8 cellular contexts compared by ENCODE assay signal in the genomic region with DNA sequence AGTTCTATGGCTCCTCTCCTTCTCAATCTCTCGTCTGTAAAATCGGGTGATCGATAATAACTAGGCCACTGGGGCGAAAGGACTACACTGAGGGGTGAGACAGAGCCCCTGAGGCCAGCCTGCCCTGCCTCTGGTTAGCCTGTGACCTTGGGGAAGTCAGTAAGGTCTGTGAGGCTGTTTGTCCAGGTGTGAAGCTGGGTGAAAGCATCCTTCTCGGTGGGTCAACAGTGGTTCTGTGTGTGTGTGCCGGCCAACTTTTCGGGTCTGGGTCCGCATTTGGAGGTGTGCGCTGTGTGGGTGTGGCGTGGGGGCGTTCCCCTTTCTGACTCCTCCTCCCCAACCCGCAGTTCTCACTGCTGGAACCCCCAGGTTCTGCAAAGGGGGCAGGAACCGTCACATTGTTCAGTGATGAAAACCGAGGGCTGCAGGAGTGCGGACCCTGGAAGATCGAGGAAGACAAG. TPM values are rescaled to one million over a fixed set of nuclear protein-coding genes. Genes with fewer than 3 reads are reported as not detected.
DNase-seq lines count a peak whose midpoint lies in the region; ATAC-seq, FAIRE-seq and TF ChIP-seq lines count a peak whose summit lies in the region.

No MANE protein-coding gene starts in this region.

- peaks cover 13% of the 10 kb centered on the region for H3K4me1 Mint-ChIP-seq in astrocyte (ENCODE audit: low read depth, unreplicated experiment)
- peaks cover 33 to 41% of the 10 kb centered on the region in 2 donors for H3K4me1 Mint-ChIP-seq in stimulated activated naive B cell treated with anti-CD40 and anti-IgM and Interleukin-4, amounts not matched to agents 10 μg/mL and 1 μg/mL and 100 μg/mL, for 72 hours

- DNase-seq in D341Med (ENCODE audit: low spot score) (peak; percentile 18), Peyer's patch (peak; percentile 81 to 88 (median 83)), astrocyte (ENCODE audit: low read depth) (no peak), left lung (peak in 1 of 2 donors; percentile 87), OCI-M2 (lab: John Stamatoyannopoulos, UW; ENCODE audit: unreplicated experiment) (no peak), ureter (ENCODE audit: low spot score) (no peak), AG08396 (ENCODE audit: low spot score) (no peak)
- no peak for DNase-seq in stimulated activated naive B cell treated with anti-CD40 and anti-IgM and Interleukin-4, amounts not matched to agents 10 μg/mL and 1 μg/mL and 100 μg/mL, for 72 hours

- no peak for FAIRE-seq in astrocyte (lab: Jason Lieb, UNC)

- H3K4me2 ChIP-seq in astrocyte (ENCODE audit: low read length): peak overlapping the region; percentile 91

- peaks cover 2% of the 10 kb centered on the region for H3K36me3 Mint-ChIP-seq in astrocyte (ENCODE audit: low read depth, unreplicated experiment)
- H3K36me3 Mint-ChIP-seq in stimulated activated naive B cell treated with anti-CD40 and anti-IgM and Interleukin-4, amounts not matched to agents 10 μg/mL and 1 μg/mL and 100 μg/mL, for 72 hours: no peaks in the 10 kb centered on the region

- H3K27ac Mint-ChIP-seq in astrocyte (ENCODE audit: unreplicated experiment): peak overlapping the region; percentile 62
- H3K27ac Mint-ChIP-seq in stimulated activated naive B cell treated with anti-CD40 and anti-IgM and Interleukin-4, amounts not matched to agents 10 μg/mL and 1 μg/mL and 100 μg/mL, for 72 hours: peak overlapping the region; percentile 90

- H3K9me3 ChIP-seq in Peyer's patch: no peaks in the 10 kb centered on the region
- no peaks in the 10 kb centered on the region for H3K9me3 ChIP-seq in astrocyte (ENCODE audit: insufficient read depth, low read depth, low read length)
- no peaks in the 10 kb centered on the region for H3K9me3 ChIP-seq in left lung

- H3K27me3 ChIP-seq in Peyer's patch (no peaks in the 10 kb centered on the region), astrocyte (ENCODE audit: insufficient read depth, low read length) (no peaks in the 10 kb centered on the region), left lung (no peaks in the 10 kb centered on the region)

- intact Hi-C loops in left lung (cut with DNase I): no loop called here

- H3K27me3 Mint-ChIP-seq in astrocyte (ENCODE audit: low read depth, unreplicated experiment): no peaks in the 10 kb centered on the region
- no peaks in the 10 kb centered on the region for H3K27me3 Mint-ChIP-seq in stimulated activated naive B cell treated with anti-CD40 and anti-IgM and Interleukin-4, amounts not matched to agents 10 μg/mL and 1 μg/mL and 100 μg/mL, for 72 hours

- H3K27ac ChIP-seq in Peyer's patch (peak overlapping the region; percentile 91 to 97 (median 94)), astrocyte (ENCODE audit: low read depth, low read length) (no peak overlapping the region), left lung (peak overlapping the region; percentile 58 to 94)

- peak overlapping the region; percentile 75 for H2AFZ ChIP-seq in astrocyte (ENCODE audit: low read depth, low read length)

- H3K4me1 ChIP-seq in Peyer's patch: peaks cover 0 to 25% (median 16%) of the 10 kb centered on the region in 4 donors
- H3K4me1 ChIP-seq in astrocyte (ENCODE audit: insufficient read depth, low read length): peaks cover 24% of the 10 kb centered on the region
- peaks cover 21 to 64% of the 10 kb centered on the region in 2 donors for H3K4me1 ChIP-seq in left lung

- H3K4me3 Mint-ChIP-seq in astrocyte (ENCODE audit: unreplicated experiment): peak overlapping the region; percentile 83
- H3K4me3 Mint-ChIP-seq in stimulated activated naive B cell treated with anti-CD40 and anti-IgM and Interleukin-4, amounts not matched to agents 10 μg/mL and 1 μg/mL and 100 μg/mL, for 72 hours: peak overlapping the region; percentile 92 to 94

- peak in 1 of 2 donors; percentile 30 for TF ChIP-seq POLR2A in Peyer's patch (IDR thresholded peaks at IDR 0.05)

- H3K36me3 ChIP-seq in Peyer's patch (no peaks in the 10 kb centered on the region), astrocyte (ENCODE audit: insufficient read depth, low read length) (no peaks in the 10 kb centered on the region), left lung (no peaks in the 10 kb centered on the region)

- no peaks in the 10 kb centered on the region for H3K79me2 ChIP-seq in astrocyte (ENCODE audit: insufficient read depth, low read length)

- no peaks in the 10 kb centered on the region for H4K20me1 ChIP-seq in astrocyte (ENCODE audit: insufficient read depth, low read length)

- H3K4me3 ChIP-seq in Peyer's patch (peak overlapping the region; percentile 73 to 86 (median 76)), astrocyte (ENCODE audit: insufficient read depth, low read depth, low read length) (peak overlapping the region; percentile 62), left lung (peak overlapping the region; percentile 49 to 73)

- no peak for ATAC-seq in left lung
- ATAC-seq in stimulated activated naive B cell treated with anti-CD40 and anti-IgM and Interleukin-4, amounts not matched to agents 10 μg/mL and 1 μg/mL and 100 μg/mL, for 72 hours (replicated peaks): no peak

- H3K9ac ChIP-seq in astrocyte (ENCODE audit: low read length): peak overlapping the region; percentile 57

- TF ChIP-seq CTCF in Peyer's patch (IDR thresholded peaks at IDR 0.05) (no peak), astrocyte (IDR thresholded peaks at IDR 0.05; ENCODE audit: insufficient read depth, low read depth, low read length) (no peak), left lung (IDR thresholded peaks at IDR 0.05) (no peak)

- H3K9me3 Mint-ChIP-seq in astrocyte (ENCODE audit: unreplicated experiment): no peaks in the 10 kb centered on the region
- no peaks in the 10 kb centered on the region for H3K9me3 Mint-ChIP-seq in stimulated activated naive B cell treated with anti-CD40 and anti-IgM and Interleukin-4, amounts not matched to agents 10 μg/mL and 1 μg/mL and 100 μg/mL, for 72 hours

RNA-seq across cellular contexts. Expression of gene RNF44, which starts 5.0 kb away (rescaled TPM):
- total RNA-seq in Peyer's patch: 100 to 1,000 TPM in 1 of 4 donors, 10 to 100 TPM in 3; 46.4 to 114 (median 65.3) TPM
- 47.8 and 59.8 TPM in 2 replicates for total RNA-seq in astrocyte
- 10 to 100 TPM; 37.6 to 42.2 TPM for total RNA-seq in left lung
- total RNA-seq in ureter: 71.5 TPM

RNA-seq across cellular contexts. Expression of gene CDHR2, which starts 7.0 kb away (rescaled TPM):
- total RNA-seq in Peyer's patch (100 to 1,000 TPM in 3 of 4 donors, 10 to 100 TPM in 1; 39.6 to 823 (median 613) TPM), astrocyte (0.43 and 0.50 TPM in 2 replicates), left lung (under 1 TPM in 1 of 2 donors, not detected in 1; 0.26 TPM), ureter (not detected)

Comparison
In these comparisons a context has a peak if more than half of its experiments do, and no peak if none do; other contexts are left out.
1. DNase-seq: peak in D341Med (single experiment) and Peyer's patch (3 of 3); none in astrocyte (single experiment), stimulated activated naive B cell treated with anti-CD40 and anti-IgM and Interleukin-4, amounts not matched to agents 10 μg/mL and 1 μg/mL and 100 μg/mL, for 72 hours (single experiment), OCI-M2 (single experiment), ureter (single experiment) and AG08396 (single experiment).
2. RNA of gene CDHR2, which starts 7.0 kb away (total RNA-seq): 39.6 to 823 TPM in Peyer's patch; 0.43 to 0.50 TPM in astrocyte, 0.26 TPM in left lung and not detected in ureter (single experiment); every median in the first group is over 10 times any median in the second.
3. Peak in every context shown above with its lines, with median percentiles within 50 percentile points of each other: H3K4me3 ChIP-seq.